In the genomic region with DNA sequence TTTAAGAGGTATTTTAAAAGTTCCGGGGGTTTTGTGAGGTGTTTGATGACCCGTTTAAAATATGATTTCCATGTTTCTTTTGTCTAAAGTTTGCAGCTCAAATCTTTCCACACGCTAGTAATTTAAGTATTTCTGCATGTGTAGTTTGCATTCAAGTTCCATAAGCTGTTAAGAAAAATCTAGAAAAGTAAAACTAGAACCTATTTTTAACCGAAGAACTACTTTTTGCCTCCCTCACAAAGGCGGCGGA, we compare ENCODE assay signal across 9 cellular contexts. TPM values are rescaled to one million over a fixed set of nuclear protein-coding genes. Genes with fewer than 3 reads are reported as not detected.
DNase-seq lines count a peak whose midpoint lies in the region; ATAC-seq, FAIRE-seq and TF ChIP-seq lines count a peak whose summit lies in the region.
"Had no signal": no experiment of that assay in that cellular context is flagged by ENCODE, and none has a peak within 500 bp of the region (broad histone marks: within the 10 kb centered on the region; RNA-seq: fewer than 3 reads in every experiment).

No MANE protein-coding gene starts in this region.

- H3K9me3 ChIP-seq in WERI-Rb-1 (ENCODE audit: severe bottlenecking), result no peaks in the 10 kb centered on the region
- H3K9me3 ChIP-seq in iPS-15b (ENCODE audit: control insufficient read depth, insufficient read depth, low read length), result no peaks in the 10 kb centered on the region
- no peaks in the 10 kb centered on the region for H3K9me3 ChIP-seq in smooth muscle cell (replicated peaks; ENCODE audit: low read depth)

- H3K4me3 Mint-ChIP-seq in natural killer cell, result no peak overlapping the region
- H3K4me3 Mint-ChIP-seq: activated T-helper 17 cell treated with anti-CD3 and anti-CD28 coated beads, Interleukin-2, amount 50 U/mL, for 72 hours had no signal

- H3K79me2 ChIP-seq in smooth muscle cell (ENCODE audit: low read depth), result peaks cover 75% of the 10 kb centered on the region

- peaks cover 47% of the 10 kb centered on the region for H4K20me1 ChIP-seq in smooth muscle cell (ENCODE audit: low read depth)

- ATAC-seq in natural killer cell, result no peak
- ATAC-seq: activated T-helper 17 cell treated with anti-CD3 and anti-CD28 coated beads, Interleukin-2, amount 50 U/mL, for 72 hours had no signal

- peaks cover 21 to 24% of the 10 kb centered on the region in 2 donors for H3K4me1 Mint-ChIP-seq in natural killer cell

- no peak overlapping the region for H2AFZ ChIP-seq in smooth muscle cell (ENCODE audit: low read depth)

- peak overlapping the region; percentile 98 for H3K9ac ChIP-seq in iPS-15b (ENCODE audit: low read depth, low read length)
- H3K9ac ChIP-seq in smooth muscle cell (ENCODE audit: low read depth), result peak overlapping the region; percentile 100

- H3K4me1 ChIP-seq in iPS-15b (ENCODE audit: control insufficient read depth, insufficient read depth, low read length), result peaks cover 20% of the 10 kb centered on the region
- peaks cover 18% of the 10 kb centered on the region for H3K4me1 ChIP-seq in smooth muscle cell (ENCODE audit: low read depth)

- DNase-seq in GM12865 (ENCODE audit: low read depth) (no peak), WERI-Rb-1 (no peak), smooth muscle cell (lab: John Stamatoyannopoulos, UW; ENCODE audit: unreplicated experiment) (no peak), frontal cortex (ENCODE audit: low spot score in 2 of 2) (no peak), natural killer cell (no peak), H54 (ENCODE audit: insufficient read length, low spot score) (no peak), COR-L47 (lab: John Stamatoyannopoulos, UW) (no peak)

- H3K36me3 Mint-ChIP-seq in natural killer cell, result no peaks in the 10 kb centered on the region

- H3K9me3 Mint-ChIP-seq in natural killer cell, result no peaks in the 10 kb centered on the region
- H3K9me3 Mint-ChIP-seq: activated T-helper 17 cell treated with anti-CD3 and anti-CD28 coated beads, Interleukin-2, amount 50 U/mL, for 72 hours had no signal

- no peak overlapping the region for H3K27ac Mint-ChIP-seq in natural killer cell
- H3K27ac Mint-ChIP-seq: activated T-helper 17 cell treated with anti-CD3 and anti-CD28 coated beads, Interleukin-2, amount 50 U/mL, for 72 hours had no signal

- H3F3A ChIP-seq in smooth muscle cell (ENCODE audit: low read depth), result peaks cover 57% of the 10 kb centered on the region

- TF ChIP-seq POLR2A in H54 (IDR thresholded peaks at IDR 0.05; ENCODE audit: low read depth, low read length), result no peak

- FAIRE-seq in frontal cortex (lab: Jason Lieb, UNC) (no peak), H54 (lab: Jason Lieb, UNC) (no peak)

- no peaks in the 10 kb centered on the region for H3K27me3 ChIP-seq in WERI-Rb-1 (ENCODE audit: insufficient read depth, low read depth, severe bottlenecking)
- no peaks in the 10 kb centered on the region for H3K27me3 ChIP-seq in iPS-15b (ENCODE audit: control insufficient read depth, insufficient read depth, low read length)
- no peaks in the 10 kb centered on the region for H3K27me3 ChIP-seq in smooth muscle cell (ENCODE audit: low read depth)

- WGBS in smooth muscle cell (ENCODE audit: low lambda C conversion rate), result under 1% methylated on average over 6 of the region's 6 CpGs

- H3K27ac ChIP-seq in WERI-Rb-1 (peak overlapping the region; percentile 100), smooth muscle cell (ENCODE audit: low read depth) (peak overlapping the region; percentile 97)

- peak overlapping the region; percentile 72 for H3K4me3 ChIP-seq in GM12865 (ENCODE audit: low read depth, low read length)
- peak overlapping the region; percentile 89 for H3K4me3 ChIP-seq in WERI-Rb-1 (ENCODE audit: low read depth, low read length)
- H3K4me3 ChIP-seq in iPS-15b (ENCODE audit: low read depth, low read length), result peak overlapping the region; percentile 91
- H3K4me3 ChIP-seq in smooth muscle cell, result peak overlapping the region; percentile 80

- H3K36me3 ChIP-seq in WERI-Rb-1 (peaks cover 47% of the 10 kb centered on the region), iPS-15b (ENCODE audit: control insufficient read depth, insufficient read depth, low read length) (peaks cover 30% of the 10 kb centered on the region), smooth muscle cell (ENCODE audit: low read depth) (peaks cover 29% of the 10 kb centered on the region)

- H3K27me3 Mint-ChIP-seq in natural killer cell (ENCODE audit: low read depth in 2 of 2), result no peaks in the 10 kb centered on the region
- H3K27me3 Mint-ChIP-seq: activated T-helper 17 cell treated with anti-CD3 and anti-CD28 coated beads, Interleukin-2, amount 50 U/mL, for 72 hours had no signal

- TF ChIP-seq CTCF in GM12865 (IDR thresholded peaks at IDR 0.05; ENCODE audit: insufficient read depth, low read depth, low read length, missing control alignments) (no peak), WERI-Rb-1 (IDR thresholded peaks at IDR 0.05; ENCODE audit: low read depth, low read length) (no peak), smooth muscle cell (IDR thresholded peaks at IDR 0.05; ENCODE audit: borderline replicate concordance, insufficient read depth, poor library complexity, severe bottlenecking) (no peak), natural killer cell (IDR thresholded peaks at IDR 0.05) (no peak)

- peak overlapping the region; percentile 94 for H3K4me2 ChIP-seq in smooth muscle cell

- intact Hi-C loops in natural killer cell (cut with micrococcal nuclease), result no loop called here

RNA-seq across cellular contexts. Expression of a gene that starts 0.2 kb away (rescaled TPM):
- total RNA-seq in smooth muscle cell, result 7,019 and 7,386 TPM in 2 replicates
- polyA plus RNA-seq in smooth muscle cell, result 6,158 and 16,096 TPM in 2 replicates
- total RNA-seq in frontal cortex, result 6,549 TPM
- total RNA-seq in natural killer cell, result over 10,000 TPM; 32,911 to 36,726 (median 33,502) TPM

RNA-seq across cellular contexts. Expression of a gene that starts 26.2 kb away (rescaled TPM):
- 66.6 and 90.8 TPM in 2 replicates for total RNA-seq in smooth muscle cell
- 108 and 123 TPM in 2 replicates for polyA plus RNA-seq in smooth muscle cell
- 39.1 TPM for total RNA-seq in frontal cortex
- 10 to 100 TPM; 61.7 to 79.9 (median 71.3) TPM for total RNA-seq in natural killer cell

RNA-seq across cellular contexts. Expression of a gene that starts 59.5 kb away (rescaled TPM):
- total RNA-seq in smooth muscle cell (33.6 TPM in 2 replicates), frontal cortex (17.5 TPM), natural killer cell (100 to 1,000 TPM; 121 to 155 (median 140) TPM)
- 46.4 and 53.9 TPM in 2 replicates for polyA plus RNA-seq in smooth muscle cell
